Comparison of ENCODE assay signal across 9 cellular contexts in genomic region chr1:102550729-102551384, GRCh38.
DNase-seq lines count a peak whose midpoint lies in the region; ATAC-seq, FAIRE-seq and TF ChIP-seq lines count a peak whose summit lies in the region.
"Had no signal": no experiment of that assay in that cellular context is flagged by ENCODE, and none has a peak within 500 bp of the region (broad histone marks: within the 10 kb centered on the region; RNA-seq: fewer than 3 reads in every experiment).

No MANE protein-coding gene starts in this region.

- POLR2A ChIA-PET in PC-3 (lab: Charles Lee; ENCODE audit: unreplicated experiment): no interaction called here

- DNase-seq in DMS53 (lab: John Stamatoyannopoulos, UW) (peak; percentile 89), GM20000 (ENCODE audit: low spot score) (no peak), PC-3 (peak; percentile 55), glomerular visceral epithelial cell (ENCODE audit: extremely low spot score) (peak; percentile 28), HTR-8/SVneo (ENCODE audit: insufficient read length, low spot score) (no peak), NCI-H2029 (lab: John Stamatoyannopoulos, UW) (no peak), hypothalamus (lab: John Stamatoyannopoulos, UW) (no peak)
- DNase-seq: sigmoid colon had no signal

- H3K27ac ChIP-seq in PC-3 (ENCODE audit: low read length): no peak overlapping the region
- H3K27ac ChIP-seq: sigmoid colon had no signal

- H3K4me2 ChIP-seq in PC-3 (ENCODE audit: low read length): no peak overlapping the region

- H3K4me3 ChIP-seq in PC-3 (ENCODE audit: low read length): no peak overlapping the region
- H3K4me3 ChIP-seq: sigmoid colon had no signal

- no peak overlapping the region for H3K9ac ChIP-seq in PC-3 (ENCODE audit: low read length)

- no peaks in the 10 kb centered on the region for H3K36me3 ChIP-seq in PC-3 (ENCODE audit: low read depth, low read length)
- H3K36me3 ChIP-seq: sigmoid colon had no signal

- ATAC-seq in PC-3 (no peak), HG03439 (IDR thresholded peaks at IDR 0.05; ENCODE audit: unreplicated experiment) (no peak)

- intact Hi-C loops in PC-3 (cut with micrococcal nuclease): no loop called here

- no peaks in the 10 kb centered on the region for H3K9me2 ChIP-seq in PC-3 (replicated peaks; ENCODE audit: low read length)

- FAIRE-seq in HTR-8/SVneo (lab: Jason Lieb, UNC): no peak

- CTCF ChIA-PET in PC-3 (lab: Charles Lee): no interaction called here

- peak; percentile 16 for TF ChIP-seq CTCF in GM20000 (IDR thresholded peaks at IDR 0.05; ENCODE audit: extremely low read depth, missing control alignments)
- TF ChIP-seq CTCF in PC-3 (conservative IDR thresholded peaks at IDR 0.05; ENCODE audit: low read depth, low read length): peak; percentile 65

- H4K20me1 ChIP-seq in PC-3 (ENCODE audit: low read length): no peaks in the 10 kb centered on the region

- no peak overlapping the region for H2AFZ ChIP-seq in PC-3 (ENCODE audit: low read length)

- H3K4me1 ChIP-seq in PC-3 (ENCODE audit: insufficient read depth, low read length): no peaks in the 10 kb centered on the region
- H3K4me1 ChIP-seq: sigmoid colon had no signal

- H3F3A ChIP-seq in PC-3 (ENCODE audit: low read length, unreplicated experiment): no peaks in the 10 kb centered on the region

- H3K27me3 ChIP-seq in PC-3 (ENCODE audit: low read length): no peaks in the 10 kb centered on the region
- H3K27me3 ChIP-seq: sigmoid colon had no signal

- H3K79me2 ChIP-seq in PC-3 (ENCODE audit: low read length): no peaks in the 10 kb centered on the region

- no TSS peak for BruUV-seq in PC-3 (replicated peaks; lab: Mats Ljungman, UMichigan)

- no peaks in the 10 kb centered on the region for H3K9me3 ChIP-seq in PC-3 (ENCODE audit: low read length)

Comparison
In these comparisons a context has a peak if more than half of its experiments do, and no peak if none do; other contexts are left out.
1. DNase-seq: peak in DMS53 (single experiment), PC-3 (single experiment) and glomerular visceral epithelial cell (single experiment); none in GM20000 (single experiment), HTR-8/SVneo (single experiment), NCI-H2029 (single experiment) and hypothalamus (0 of 51).